28 cellular contexts compared by ENCODE assay signal in the genomic region with DNA sequence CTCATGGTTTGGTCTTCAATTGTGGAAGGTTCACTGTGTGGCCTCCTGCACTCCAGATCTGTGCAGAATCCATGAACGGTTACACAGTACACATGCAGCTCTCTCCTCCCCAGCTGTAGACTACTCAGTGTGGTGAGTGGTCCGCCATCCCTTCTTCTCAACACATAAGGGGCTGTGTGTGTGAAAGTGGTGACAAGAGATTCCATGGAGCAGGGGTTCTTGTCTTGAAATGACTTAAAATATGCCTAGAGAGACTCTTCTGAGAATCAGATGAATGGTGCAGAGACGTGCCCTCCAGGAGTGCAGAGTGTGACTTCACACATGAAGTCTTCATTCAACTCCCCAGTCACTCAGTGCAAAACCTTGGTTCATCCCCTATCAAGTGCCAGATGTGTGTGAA.
"Had no signal": no experiment of that assay in that cellular context is flagged by ENCODE, and none has a peak within 500 bp of the region (broad histone marks: within the 10 kb centered on the region; RNA-seq: fewer than 3 reads in every experiment).

No MANE protein-coding gene starts in this region.

- H3K4me1 Mint-ChIP-seq: immature natural killer cell; naive B cell; natural killer cell; neural progenitor cell; stimulated activated naive B cell treated with anti-CD40 and anti-IgM and Interleukin-4, amounts not matched to agents 10 μg/mL and 1 μg/mL and 100 μg/mL, for 72 hours had no signal

- H2AFZ ChIP-seq: neural progenitor cell, parathyroid adenoma had no signal

- H3K36me3 Mint-ChIP-seq: immature natural killer cell; mesothelial cell of epicardium; naive B cell; natural killer cell; neural progenitor cell; stimulated activated naive B cell treated with anti-CD40 and anti-IgM and Interleukin-4, amounts not matched to agents 10 μg/mL and 1 μg/mL and 100 μg/mL, for 72 hours had no signal

- H3K4me3 Mint-ChIP-seq: immature natural killer cell; mesothelial cell of epicardium; natural killer cell; nephron progenitor cell; neural progenitor cell; stimulated activated naive B cell treated with anti-CD40 and anti-IgM and Interleukin-4, amounts not matched to agents 10 μg/mL and 1 μg/mL and 100 μg/mL, for 72 hours had no signal

- H3K4me2 ChIP-seq: neural progenitor cell, smooth muscle cell had no signal

- H3K79me2 ChIP-seq: parathyroid adenoma had no signal

- H3K36me3 ChIP-seq: left lung, neural progenitor cell, neutrophil, right lobe of liver, suprapubic skin, thoracic aorta, tibial artery, upper lobe of right lung had no signal

- H3K4me3 ChIP-seq: left lung, neural progenitor cell, psoas muscle, right lobe of liver, smooth muscle cell, suprapubic skin, thoracic aorta, tibial artery, upper lobe of right lung had no signal

- DNase-seq: hippocampal formation; immature natural killer cell; kidney; left colon; left lung; mammary epithelial cell; mesendoderm; naive B cell; natural killer cell; nephron progenitor cell; occipital lobe; psoas muscle; right lobe of liver; stimulated activated CD4-positive, alpha-beta T cell treated with anti-CD3 and anti-CD28 coated beads, Interleukin-1b, Interleukin-23, amount 100 ng/mL, for 48 hours; stimulated activated CD4-positive, alpha-beta T cell treated with anti-CD3 and anti-CD28 coated beads, Interleukin-2, amount 100 ng/mL, for 48 hours; stimulated activated CD4-positive, alpha-beta T cell treated with anti-CD3 and anti-CD28 coated beads, Interleukin-4, amount 100 ng/mL, for 4 hours; stimulated activated naive B cell treated with anti-CD40 and anti-IgM and Interleukin-4, amounts not matched to agents 10 μg/mL and 1 μg/mL and 100 μg/mL, for 72 hours; stimulated activated naive CD8-positive, alpha-beta T cell treated with anti-CD3 and anti-CD28 coated beads, Interleukin-15, Interleukin-2, amounts not matched to agents 100 U/mL and 50 U/mL, for 24 hours; tibial artery; trophoblast cell; upper lobe of right lung had no signal

- H3K9ac ChIP-seq: neural progenitor cell, parathyroid adenoma had no signal

- H3K27me3 ChIP-seq: neural progenitor cell, right lobe of liver, suprapubic skin, tibial artery had no signal

- H3K4me1 ChIP-seq: left lung, neural progenitor cell, parathyroid adenoma, psoas muscle, right lobe of liver, suprapubic skin, tibial artery, upper lobe of right lung had no signal

- ATAC-seq: left colon; left lung; natural killer cell; psoas muscle; stimulated activated naive CD8-positive, alpha-beta T cell treated with anti-CD3 and anti-CD28 coated beads, Interleukin-15, Interleukin-2, amounts not matched to agents 100 U/mL and 50 U/mL, for 24 hours; upper lobe of right lung had no signal

- H3K27ac Mint-ChIP-seq: immature natural killer cell; mesothelial cell of epicardium; naive B cell; natural killer cell; nephron progenitor cell; neural progenitor cell; stimulated activated naive B cell treated with anti-CD40 and anti-IgM and Interleukin-4, amounts not matched to agents 10 μg/mL and 1 μg/mL and 100 μg/mL, for 72 hours had no signal

- H3K9me3 Mint-ChIP-seq: immature natural killer cell; mesothelial cell of epicardium; natural killer cell; nephron progenitor cell; neural progenitor cell; stimulated activated naive B cell treated with anti-CD40 and anti-IgM and Interleukin-4, amounts not matched to agents 10 μg/mL and 1 μg/mL and 100 μg/mL, for 72 hours had no signal

- H3K27ac ChIP-seq: left lung, neural progenitor cell, neutrophil, parathyroid adenoma, psoas muscle, right lobe of liver, suprapubic skin, thoracic aorta, tibial artery, upper lobe of right lung had no signal

- H3K9me3 ChIP-seq: left lung, neutrophil, psoas muscle, right lobe of liver, suprapubic skin, thoracic aorta, tibial artery, upper lobe of right lung had no signal
